Comparison of ENCODE assay signal across 8 cellular contexts in genomic region chrX:54808605-54809483, GRCh38. TPM values are rescaled to one million over a fixed set of nuclear protein-coding genes. Genes with fewer than 3 reads are reported as not detected.
DNase-seq lines count a peak whose midpoint lies in the region; ATAC-seq and TF ChIP-seq lines count a peak whose summit lies in the region.

No MANE protein-coding gene starts in this region.

- H3K4me1 ChIP-seq in BE2C = no peaks in the 10 kb centered on the region

- no peaks in the 10 kb centered on the region for H3K9me3 ChIP-seq in BE2C

- ATAC-seq in GM19351 (IDR thresholded peaks at IDR 0.05; ENCODE audit: unreplicated experiment) (peak; percentile 86), HG03520 (IDR thresholded peaks at IDR 0.05; ENCODE audit: unreplicated experiment) (peak; percentile 81)

- H3K27me3 ChIP-seq in BE2C = no peaks in the 10 kb centered on the region

- peaks cover 10% of the 10 kb centered on the region; the same call in 1 of the 2 replicates for H3K36me3 ChIP-seq in BE2C

- TF ChIP-seq CTCF in BE2C (IDR thresholded peaks at IDR 0.05; ENCODE audit: low read depth, low read length) = no peak

- DNase-seq in BE2C (peak; percentile 93), NCI-H526 treated with DMSO at 0.1 percent for 48 hours (lab: John Stamatoyannopoulos, UW) (peak; percentile 86), dedifferentiated amniotic fluid mesenchymal stem cell (ENCODE audit: extremely low spot score) (peak; percentile 95), left kidney (ENCODE audit: low read depth, low spot score) (peak; percentile 99)
- peak; percentile 83 for DNase-seq in activated CD4-positive, alpha-beta T cell treated with anti-CD3 and anti-CD28 coated beads, Interleukin-2, amount 50 U/mL, for 1 hour
- peak; percentile 92 for DNase-seq in stimulated activated CD4-positive, alpha-beta T cell treated with anti-CD3 and anti-CD28 coated beads, Interleukin-1b, Interleukin-23, amount 100 ng/mL, for 48 hours

- H3K4me3 ChIP-seq in BE2C (ENCODE audit: low read depth, low read length) = peak overlapping the region; percentile 78

RNA-seq across cellular contexts. Expression of gene MAGED2, which starts 1.3 kb away (rescaled TPM):
- polyA plus RNA-seq in BE2C (2012; ENCODE audit: insufficient read depth, insufficient read length, low read depth) = 86.7 TPM

RNA-seq across cellular contexts. Expression of gene ITIH6, which starts 10.8 kb away (rescaled TPM):
- polyA plus RNA-seq in BE2C (2012; ENCODE audit: insufficient read depth, insufficient read length, low read depth) = not detected

Comparison
In these comparisons a context has a peak if more than half of its experiments do, and no peak if none do; other contexts are left out.
1. Peak in every context shown above with its lines: DNase-seq, ATAC-seq and H3K4me3 ChIP-seq.